20 cellular contexts compared by ENCODE assay signal in the genomic region with DNA sequence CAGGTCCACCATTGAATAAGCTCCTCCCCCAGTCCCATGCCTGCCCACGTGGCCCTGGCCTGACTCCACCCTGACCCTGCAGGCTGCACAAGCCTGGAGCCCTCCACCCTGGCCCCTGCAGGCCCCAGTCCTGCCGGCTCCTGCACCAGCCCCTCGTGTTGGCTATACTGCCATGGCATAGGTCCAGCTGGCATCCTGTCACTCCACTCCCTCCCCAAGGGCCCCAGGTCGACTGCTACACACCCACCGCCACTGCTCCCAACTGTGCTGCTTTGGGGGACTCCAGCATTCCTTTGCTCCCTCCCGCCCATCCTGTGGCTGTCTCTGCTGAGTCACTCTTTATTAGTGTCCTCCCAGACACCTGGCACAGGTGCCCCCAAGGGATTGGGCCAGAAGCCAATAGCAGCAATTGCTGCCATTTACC. TPM values are rescaled to one million over a fixed set of nuclear protein-coding genes. Genes with fewer than 3 reads are reported as not detected.
DNase-seq lines count a peak whose midpoint lies in the region; ATAC-seq, FAIRE-seq and TF ChIP-seq lines count a peak whose summit lies in the region.
"Had no signal": no experiment of that assay in that cellular context is flagged by ENCODE, and none has a peak within 500 bp of the region (broad histone marks: within the 10 kb centered on the region; RNA-seq: fewer than 3 reads in every experiment).

No MANE protein-coding gene starts in this region.

- no peaks in the 10 kb centered on the region for H3K9me2 ChIP-seq in PC-9 (ENCODE audit: insufficient read depth)

- H4K20me1 ChIP-seq in PC-9 (ENCODE audit: insufficient read depth) (no peaks in the 10 kb centered on the region), keratinocyte (ENCODE audit: control insufficient read depth, extremely low read depth, insufficient read depth, low read length) (no peaks in the 10 kb centered on the region)

- H3K36me3 ChIP-seq in PC-9 (ENCODE audit: low read depth) = no peaks in the 10 kb centered on the region
- H3K36me3 ChIP-seq in keratinocyte (ENCODE audit: control insufficient read depth in 2 of 2, extremely low read depth in 1 of 2, insufficient read depth in 2 of 2, low read length in 2 of 2) = no peaks in the 10 kb centered on the region
- H3K36me3 ChIP-seq: HAP-1, ovary, tibial artery had no signal

- CTCF ChIA-PET in PC-9 (lab: Charles Lee) = no interaction called here

- no peaks in the 10 kb centered on the region for H3K9me3 ChIP-seq in PC-9 (ENCODE audit: insufficient read depth, low read depth)
- H3K9me3 ChIP-seq in keratinocyte (ENCODE audit: control insufficient read depth, low read depth, low read length) = no peaks in the 10 kb centered on the region
- H3K9me3 ChIP-seq: HAP-1, ovary, tibial artery had no signal

- intact Hi-C loops in PC-9 (cut with micrococcal nuclease; ENCODE audit: unreplicated experiment) = loop anchor here (1.0 kb wide), 1 partner anchor 32 kb away; the partner anchor contains the start of gene HSPA12A

- no peak overlapping the region for H3K27ac ChIP-seq in PC-9
- no peak overlapping the region for H3K27ac ChIP-seq in keratinocyte (ENCODE audit: control insufficient read depth, insufficient read depth, low read length)
- H3K27ac ChIP-seq: ovary, tibial artery had no signal

- DNase-seq in NCI-H345 (lab: John Stamatoyannopoulos, UW) = peak; percentile 1
- DNase-seq in NCI-H345 treated with DMSO at 0.1 percent for 48 hours (lab: John Stamatoyannopoulos, UW; ENCODE audit: unreplicated experiment) = no peak
- peak; percentile 90 to 91 for DNase-seq in PC-9
- peak; percentile 46 for DNase-seq in keratinocyte (ENCODE audit: low read depth, low spot score)
- DNase-seq in urothelium cell line (ENCODE audit: low spot score) = peak; percentile 48
- DNase-seq in hepatic stellate cell (ENCODE audit: low spot score) = no peak
- no peak for DNase-seq in KG1 (lab: John Stamatoyannopoulos, UW)
- DNase-seq: 8988T; activated CD4-positive, CD25-positive, alpha-beta regulatory T cell treated with anti-CD3 and anti-CD28 coated beads, Interleukin-2, amount 50 U/mL, for 72 hours; activated CD8-positive, alpha-beta memory T cell treated with anti-CD3 and anti-CD28 coated beads, Interleukin-2, amount 10 ng/mL, durations not matched to agents 7 days and 5 days; activated gamma-delta T cell; amniotic stem cell; EL; NCI-H524 treated with DMSO at 0.1 percent for 48 hours; ovary; T-helper 9 cell; tibial artery had no signal

- H3K27me3 ChIP-seq in PC-9 (ENCODE audit: insufficient read depth, low read depth) (no peaks in the 10 kb centered on the region), keratinocyte (ENCODE audit: control insufficient read depth, extremely low read depth, insufficient read depth, low read length) (no peaks in the 10 kb centered on the region)
- H3K27me3 ChIP-seq: ovary had no signal

- TF ChIP-seq CTCF in PC-9 (conservative IDR thresholded peaks at IDR 0.05) = no peak
- TF ChIP-seq CTCF in keratinocyte (optimal IDR thresholded peaks at IDR 0.05 in 1 of 3, IDR thresholded peaks at IDR 0.05 in 1 of 3, conservative IDR thresholded peaks at IDR 0.05 in 1 of 3; ENCODE audit: extremely low read depth in 1 of 3, insufficient read depth in 2 of 3, low read length in 3 of 3) = no peak

- POLR2A ChIA-PET in PC-9 (lab: Charles Lee; ENCODE audit: unreplicated experiment) = interaction anchor here (0.5 kb wide), 1 partner anchor 1749 kb away, joined by 5 read pairs; no protein-coding TSS in a partner anchor

- H3K79me2 ChIP-seq in PC-9 (ENCODE audit: low read depth) = no peaks in the 10 kb centered on the region
- H3K79me2 ChIP-seq in keratinocyte (ENCODE audit: control insufficient read depth, insufficient read depth, low read length) = no peaks in the 10 kb centered on the region

- no peak for ATAC-seq in GM18511 (IDR thresholded peaks at IDR 0.05; ENCODE audit: unreplicated experiment)
- ATAC-seq: activated CD8-positive, alpha-beta memory T cell treated with anti-CD3 and anti-CD28 coated beads, Interleukin-2, amount 10 ng/mL, durations not matched to agents 7 days and 5 days had no signal

- FAIRE-seq in keratinocyte (lab: Jason Lieb, UNC) = peak; percentile 82
- no peak for FAIRE-seq in urothelium cell line (lab: Jason Lieb, UNC)

- H3K4me2 ChIP-seq in PC-9 = peak overlapping the region; percentile 58
- peak overlapping the region; percentile 50 for H3K4me2 ChIP-seq in keratinocyte (ENCODE audit: control insufficient read depth, extremely low read depth, insufficient read depth, low read depth, low read length)
- H3K4me2 ChIP-seq: smooth muscle cell had no signal

- no peaks in the 10 kb centered on the region; the same call in 1 of the 2 replicates for H3F3A ChIP-seq in PC-9 (ENCODE audit: insufficient read depth, low read depth)

- dilution Hi-C loops in keratinocyte (cut with MboI; ENCODE audit: extremely low pct_ligation_motif_present, low sequenced_read_pairs) = loop anchor here (5.0 kb wide), 1 partner anchor 87 kb away; no protein-coding TSS in a partner anchor

- BruUV-seq in PC-9 (replicated peaks; lab: Mats Ljungman, UMichigan) = no TSS peak

- no peak overlapping the region for H3K4me3 ChIP-seq in PC-9
- no peak overlapping the region for H3K4me3 ChIP-seq in keratinocyte (ENCODE audit: control insufficient read depth in 2 of 3, extremely low read depth in 1 of 3, insufficient read depth in 2 of 3, low read depth in 1 of 3, low read length in 3 of 3)
- H3K4me3 ChIP-seq: HAP-1, ovary, smooth muscle cell, tibial artery had no signal

- no peak overlapping the region for H2AFZ ChIP-seq in PC-9
- H2AFZ ChIP-seq in keratinocyte (ENCODE audit: control insufficient read depth, low read length) = no peak overlapping the region

- no peaks in the 10 kb centered on the region for H3K9me1 ChIP-seq in keratinocyte (ENCODE audit: control insufficient read depth, extremely low read depth, insufficient read depth, low read length)

- H3K9ac ChIP-seq in keratinocyte (ENCODE audit: control insufficient read depth, extremely low read depth, insufficient read depth, low read length) = no peak overlapping the region

- H3K4me1 ChIP-seq in PC-9 (replicated peaks; ENCODE audit: insufficient read depth) = peaks cover 38% of the 10 kb centered on the region
- peaks cover 24% of the 10 kb centered on the region for H3K4me1 ChIP-seq in keratinocyte (ENCODE audit: control insufficient read depth, extremely low read depth, insufficient read depth, low read length)
- H3K4me1 ChIP-seq: HAP-1 had no signal

RNA-seq across cellular contexts. Expression of gene HSPA12A, which starts 32.4 kb away (rescaled TPM):
- total RNA-seq in PC-9 (2021) = 11.3 and 12.1 TPM in 2 replicates
- 5.4 to 8.5 TPM (median 8.1 TPM) in 3 replicates for polyA plus RNA-seq in keratinocyte
- 4.8 TPM for polyA plus RNA-seq in keratinocyte (2011; ENCODE audit: low read depth)
- polyA plus RNA-seq in keratinocyte (2011; cell fraction: cytosol; rRNA removed) = 5.1 and 6.9 TPM in 2 replicates
- 18.1 and 20.3 TPM in 2 replicates for polyA plus RNA-seq in keratinocyte (2011; cell fraction: nucleus; rRNA removed)
- polyA plus RNA-seq in keratinocyte (2012; ENCODE audit: low replicate concordance) = 4.1 and 4.8 TPM in 2 replicates
- 7.7 to 14.1 TPM (median 13.7 TPM) in 3 replicates for polyA minus RNA-seq in keratinocyte
- polyA minus RNA-seq in keratinocyte (2011; cell fraction: cytosol; rRNA and poly(A)+ RNA removed) = 10.6 TPM
- 7.9 and 17.2 TPM in 2 replicates for polyA minus RNA-seq in keratinocyte (2011; cell fraction: nucleus; rRNA and poly(A)+ RNA removed)
- total RNA-seq: activated CD8-positive, alpha-beta memory T cell treated with anti-CD3 and anti-CD28 coated beads, Interleukin-2, amount 10 ng/mL, durations not matched to agents 7 days and 5 days had no signal

Comparison
In these comparisons a context has a peak if more than half of its experiments do, and no peak if none do; other contexts are left out.
1. DNase-seq: peak in NCI-H345 (single experiment), PC-9 (2 of 2), keratinocyte (single experiment) and urothelium cell line (single experiment); none in NCI-H345 treated with DMSO at 0.1 percent for 48 hours (single experiment), hepatic stellate cell (single experiment) and KG1 (single experiment).